ENCODE assay signal across 8 cellular contexts in genomic region chr3:20040476-20041196, GRCh38. TPM values are rescaled to one million over a fixed set of nuclear protein-coding genes. Genes with fewer than 3 reads are reported as not detected.
A peak's percentile ranks its signal among the peaks of the same experiment; 100 is the strongest.
DNase-seq lines count a peak whose midpoint lies in the region; ATAC-seq and TF ChIP-seq lines count a peak whose summit lies in the region.

No MANE protein-coding gene starts in this region.

- CTCF ChIA-PET in T-cell (lab: Charles Lee): interaction anchor here (0.6 to 1.3 kb wide), 8 partner anchors 11 to 110 kb away, joined by 3 to 6 read pairs (median 3); no protein-coding TSS in a partner anchor

- intact Hi-C loops in left ventricle myocardium inferior (cut with micrococcal nuclease): no loop called here
- intact Hi-C loops in posterior vena cava (cut with DNase I): no loop called here
- intact Hi-C loops in uterus (cut with DNase I; ENCODE audit: low total_unique reads): loop anchor here (10.0 kb wide), 1 partner anchor 96 kb away; the partner anchor contains the start of gene RAB5A

- POLR2A ChIA-PET in T-cell (lab: Charles Lee): interaction anchor here (0.5 to 1.8 kb wide), 6 partner anchors 12 to 156 kb away, joined by 3 to 10 read pairs (median 5); partner anchors contain the start of gene SGO1 (in 1 of the 2)

- H3K27ac ChIP-seq in left ventricle myocardium inferior (replicated peaks): peak overlapping the region; percentile 99
- peak overlapping the region; percentile 96 to 99 for H3K27ac ChIP-seq in uterus

- H3K9me3 ChIP-seq in left ventricle myocardium inferior (replicated peaks) (no peaks in the 10 kb centered on the region), uterus (no peaks in the 10 kb centered on the region)

- DNase-seq in GM10266 (ENCODE audit: extremely low spot score) (peak; percentile 83), H4 (ENCODE audit: low spot score) (peak; percentile 13), T-cell (peak; percentile 18 to 69 (median 50)), amygdala (lab: John Stamatoyannopoulos, UW) (peak in 55 of 56 donors; percentile 19 to 81 (median 69)), left ventricle myocardium inferior (peak; percentile 83), posterior vena cava (ENCODE audit: low spot score) (peak; percentile 92), uterus (peak; percentile 79 to 81)

- peak; percentile 12 for TF ChIP-seq CTCF in GM10266 (IDR thresholded peaks at IDR 0.05; ENCODE audit: control insufficient read depth, insufficient read depth, low read depth, missing control alignments)
- TF ChIP-seq CTCF in LNCAP (IDR thresholded peaks at IDR 0.05): peak; percentile 22; the same call in 1 of the 2 replicates
- TF ChIP-seq CTCF in left ventricle myocardium inferior (IDR thresholded peaks at IDR 0.05; ENCODE audit: borderline replicate concordance): no peak
- peak in 3 of 4 experiments; percentile 6 to 30 (median 16) for TF ChIP-seq CTCF in uterus (IDR thresholded peaks at IDR 0.05)

- H3K27ac Mint-ChIP-seq in T-cell: peak overlapping the region; percentile 91 to 96

- no peaks in the 10 kb centered on the region for H3K27me3 ChIP-seq in left ventricle myocardium inferior (ENCODE audit: low read depth)
- H3K27me3 ChIP-seq in uterus: no peaks in the 10 kb centered on the region

- H3K9me3 Mint-ChIP-seq in T-cell: no peaks in the 10 kb centered on the region

- H3K4me1 ChIP-seq in left ventricle myocardium inferior (peaks cover 73% of the 10 kb centered on the region), uterus (peaks cover 0 to 16% of the 10 kb centered on the region in 2 donors)

- H3K36me3 Mint-ChIP-seq in T-cell: no peaks in the 10 kb centered on the region

- ATAC-seq in T-cell (replicated peaks in 1 of 4): peak; percentile 12 to 42 (median 38)

- peaks cover 51 to 60% (median 57%) of the 10 kb centered on the region in 3 donors for H3K4me1 Mint-ChIP-seq in T-cell

- H3K36me3 ChIP-seq in left ventricle myocardium inferior: no peaks in the 10 kb centered on the region
- H3K36me3 ChIP-seq in uterus: no peaks in the 10 kb centered on the region

- TF ChIP-seq POLR2A in uterus (IDR thresholded peaks at IDR 0.05): peak in 1 of 2 donors; percentile 47

- peak overlapping the region; percentile 94 for H3K4me3 ChIP-seq in left ventricle myocardium inferior
- peak overlapping the region; percentile 81 to 94 for H3K4me3 ChIP-seq in uterus

- H3K27me3 Mint-ChIP-seq in T-cell: no peaks in the 10 kb centered on the region

- H3K4me3 Mint-ChIP-seq in T-cell: peak overlapping the region; percentile 97 to 100 (median 97)

RNA-seq across cellular contexts. Expression of gene KAT2B, which starts 0.4 kb away (rescaled TPM):
- total RNA-seq in H4 (2014; rRNA removed; shearing (Covaris generic)): 1.3 and 2.2 TPM in 2 replicates
- total RNA-seq in T-cell (10 to 100 TPM; 49.5 to 98.8 (median 80.8) TPM), left ventricle myocardium inferior (94.3 TPM), posterior vena cava (10 to 100 TPM; 31.7 to 37.1 TPM), uterus (10 to 100 TPM; 12.8 to 52.1 (median 35.2) TPM)

RNA-seq across cellular contexts. Expression of gene PP2D1, which starts 28.6 kb away (rescaled TPM):
- total RNA-seq in H4 (2014; rRNA removed; shearing (Covaris generic)): not detected in 2 replicates
- total RNA-seq in T-cell: not detected
- not detected for total RNA-seq in left ventricle myocardium inferior
- total RNA-seq in posterior vena cava: not detected
- total RNA-seq in uterus: not detected

Comparison
In these comparisons a context has a peak if more than half of its experiments do, and no peak if none do; other contexts are left out.
1. Peak in every context shown above with its lines: DNase-seq, ATAC-seq, H3K4me3 ChIP-seq and H3K27ac ChIP-seq.
2. DNase-seq: peak in every context shown above with its lines; median percentile 92 in posterior vena cava; 83 in GM10266; 83 in left ventricle myocardium inferior; 80 in uterus; 69 in amygdala; 50 in T-cell; 13 in H4.